Comparison of ENCODE assay signal across 7 cellular contexts in genomic region chr1:224432672-224433040, GRCh38. TPM values are rescaled to one million over a fixed set of nuclear protein-coding genes. Genes with fewer than 3 reads are reported as not detected.
DNase-seq lines count a peak whose midpoint lies in the region; ATAC-seq and TF ChIP-seq lines count a peak whose summit lies in the region.

No MANE protein-coding gene starts in this region.

- H3K4me3 ChIP-seq in OCI-LY7 (ENCODE audit: low read depth, low read length, poor library complexity, severe bottlenecking) (peak overlapping the region; percentile 75), coronary artery (peak overlapping the region; percentile 75), mesodermal cell (ENCODE audit: extremely low read depth, insufficient read depth, low read length, poor library complexity, severe bottlenecking) (peak overlapping the region; percentile 74)

- intact Hi-C loops in OCI-LY7 (cut with micrococcal nuclease; ENCODE audit: unreplicated experiment), result loop anchor here (5.0 to 10.0 kb wide), 4 partner anchors 75 to 992 kb away; partner anchors contain the start of genes CNIH4, DEGS1, LBR and TP53BP2

- H4K20me1 ChIP-seq in OCI-LY7 (ENCODE audit: insufficient read depth, low read length), result peaks cover 20% of the 10 kb centered on the region

- CTCF ChIA-PET in OCI-LY7 (lab: Charles Lee; ENCODE audit: unreplicated experiment), result no interaction called here

- DNase-seq in GM13977 (ENCODE audit: low spot score) (peak; percentile 24), OCI-LY7 (ENCODE audit: low spot score) (peak; percentile 23), coronary artery (ENCODE audit: low spot score) (no peak), COLO668 (lab: John Stamatoyannopoulos, UW; ENCODE audit: unreplicated experiment) (no peak), MV-4-11 (lab: John Stamatoyannopoulos, UW) (no peak)

- WGBS in mesodermal cell (ENCODE audit: insufficient coverage in 2 of 2), 2 experiments, result 14 to 18% methylated on average over 3 to 4 of the region's 6 CpGs

- POLR2A ChIA-PET in OCI-LY7 (lab: Charles Lee), result interaction anchor here (0.5 to 3.7 kb wide), 10 partner anchors 8 to 449 kb away, joined by 3 to 16 read pairs (median 3); no protein-coding TSS in a partner anchor

- BruUV-seq in OCI-LY7 (replicated peaks; lab: Mats Ljungman, UMichigan), result no TSS peak

- no peak for ATAC-seq in HG03139 (IDR thresholded peaks at IDR 0.05; ENCODE audit: unreplicated experiment)

- peaks cover 54% of the 10 kb centered on the region for H3K4me1 ChIP-seq in OCI-LY7 (ENCODE audit: insufficient read depth, low read length, poor library complexity, severe bottlenecking)
- H3K4me1 ChIP-seq in mesodermal cell (ENCODE audit: control insufficient read depth, insufficient read depth, low read length, poor library complexity, severe bottlenecking), result peaks cover 4% of the 10 kb centered on the region

- H3K79me2 ChIP-seq in OCI-LY7 (ENCODE audit: insufficient read depth, low read depth, low read length), result peaks cover 82% of the 10 kb centered on the region

- no peaks in the 10 kb centered on the region for H3K9me2 ChIP-seq in OCI-LY7 (ENCODE audit: insufficient read depth, low read length)

- peak overlapping the region; percentile 19 for H3K27ac ChIP-seq in OCI-LY7 (ENCODE audit: low read depth, low read length, poor library complexity, severe bottlenecking)
- peak overlapping the region; percentile 91 to 100 for H3K27ac ChIP-seq in coronary artery
- H3K27ac ChIP-seq in mesodermal cell (ENCODE audit: low read depth, low read length, severe bottlenecking), result peak overlapping the region; percentile 7

- in situ Hi-C loops in GM13977 (cut with MboI; ENCODE audit: low pct_unique_long_range_greater_than_20kb, low sequenced_read_pairs, unreplicated experiment), result no loop called here

- peak overlapping the region; percentile 95 for H3K4me2 ChIP-seq in OCI-LY7 (ENCODE audit: low read length)

- no peaks in the 10 kb centered on the region for H3K9me3 ChIP-seq in OCI-LY7 (ENCODE audit: low read length)
- no peaks in the 10 kb centered on the region for H3K9me3 ChIP-seq in mesodermal cell (ENCODE audit: control insufficient read depth, low read length)

- H3K36me3 ChIP-seq in OCI-LY7 (ENCODE audit: insufficient read depth, low read length) (peaks cover 44% of the 10 kb centered on the region), mesodermal cell (ENCODE audit: control insufficient read depth, insufficient read depth, low read length) (peaks cover 14% of the 10 kb centered on the region)

- TF ChIP-seq CTCF in GM13977 (IDR thresholded peaks at IDR 0.05; ENCODE audit: extremely low read depth, insufficient read depth, missing control alignments) (no peak), OCI-LY7 (conservative IDR thresholded peaks at IDR 0.05; ENCODE audit: low read length) (no peak), coronary artery (IDR thresholded peaks at IDR 0.05) (no peak)

- H2AFZ ChIP-seq in OCI-LY7 (ENCODE audit: low read length), result no peak overlapping the region

RNA-seq across cellular contexts. Expression of gene WDR26, which starts 1.9 kb away (rescaled TPM):
- total RNA-seq in OCI-LY7 (2014; rRNA removed; shearing (Covaris generic)), result 31.3 and 32.0 TPM in 2 replicates
- total RNA-seq in OCI-LY7 (2022), result 77.5 and 78.3 TPM in 2 replicates
- polyA plus RNA-seq in mesodermal cell (2013, experiment 1 of 2), result 67.2 TPM
- 68.5 TPM for polyA plus RNA-seq in mesodermal cell (2013, experiment 2 of 2)

Comparison
In these comparisons a context has a peak if more than half of its experiments do, and no peak if none do; other contexts are left out.
1. DNase-seq: peak in GM13977 (single experiment) and OCI-LY7 (single experiment); none in coronary artery (single experiment), COLO668 (single experiment) and MV-4-11 (single experiment).
2. H3K27ac ChIP-seq: peak in every context shown above with its lines; median percentile 96 in coronary artery; 19 in OCI-LY7; 7 in mesodermal cell.
3. Peak in every context shown above with its lines, with median percentiles within 50 percentile points of each other: H3K4me3 ChIP-seq.